ENCODE assay signal across 14 cellular contexts in genomic region chr6:118787746-118788419, GRCh38.
DNase-seq lines count a peak whose midpoint lies in the region; ATAC-seq and TF ChIP-seq lines count a peak whose summit lies in the region.
"Had no signal": no experiment of that assay in that cellular context is flagged by ENCODE, and none has a peak within 500 bp of the region (broad histone marks: within the 10 kb centered on the region; RNA-seq: fewer than 3 reads in every experiment).

No MANE protein-coding gene starts in this region.

- POLR2A ChIA-PET in T-cell (lab: Charles Lee): interaction anchor here in 1 of 2 donors (0.5 to 1.0 kb wide), 3 partner anchors 19 to 95 kb away, joined by 3 to 8 read pairs (median 4); no protein-coding TSS in a partner anchor

- peaks cover 0 to 6% (median 4%) of the 10 kb centered on the region in 3 donors for H3K9me3 Mint-ChIP-seq in T-cell
- H3K9me3 Mint-ChIP-seq in glutamatergic neuron (ENCODE audit: unreplicated experiment): peaks cover 8% of the 10 kb centered on the region
- H3K9me3 Mint-ChIP-seq in nephron progenitor cell: peaks cover 6% of the 10 kb centered on the region
- H3K9me3 Mint-ChIP-seq: nephron had no signal

- no peaks in the 10 kb centered on the region for H3K9me3 ChIP-seq in heart left ventricle
- H3K9me3 ChIP-seq in upper lobe of right lung: no peaks in the 10 kb centered on the region

- H3K36me3 ChIP-seq in heart left ventricle (no peaks in the 10 kb centered on the region), upper lobe of right lung (no peaks in the 10 kb centered on the region)

- TF ChIP-seq POLR2A in heart left ventricle (IDR thresholded peaks at IDR 0.05): no peak

- peaks cover 11% of the 10 kb centered on the region for H3K36me3 Mint-ChIP-seq in T-cell
- peaks cover 7% of the 10 kb centered on the region for H3K36me3 Mint-ChIP-seq in glutamatergic neuron (ENCODE audit: unreplicated experiment)
- no peaks in the 10 kb centered on the region for H3K36me3 Mint-ChIP-seq in nephron progenitor cell (ENCODE audit: low read depth)

- H3K27ac ChIP-seq in heart left ventricle (peak overlapping the region in 1 of 12 donors; percentile 32), upper lobe of right lung (no peak overlapping the region)
- H3K27ac ChIP-seq: C4-2B had no signal

- ATAC-seq in heart left ventricle (peak; percentile 47 to 83 (median 62)), Right ventricle myocardium inferior (no peak), T-cell (replicated peaks in 1 of 4) (peak; percentile 76 to 91 (median 86)), upper lobe of right lung (peak; percentile 81)

- no peaks in the 10 kb centered on the region for H3K27me3 ChIP-seq in heart left ventricle
- H3K27me3 ChIP-seq in upper lobe of right lung: no peaks in the 10 kb centered on the region

- WGBS in heart left ventricle, 4 donors: 44 to 62% (median 58%) methylated on average over 6 of the region's 6 CpGs

- H3K27ac Mint-ChIP-seq in T-cell: peak overlapping the region; percentile 83 to 91
- H3K27ac Mint-ChIP-seq in glutamatergic neuron (ENCODE audit: unreplicated experiment): no peak overlapping the region
- H3K27ac Mint-ChIP-seq in nephron progenitor cell: no peak overlapping the region
- H3K27ac Mint-ChIP-seq: dendritic cell treated with granulocyte-macrophage colony-stimulating factor and Interleukin-4, amounts not matched to agents 40 ng/mL and 50 ng/mL, for 4 days; nephron; stimulated activated naive CD8-positive, alpha-beta T cell treated with anti-CD3 and anti-CD28 coated beads, Interleukin-15, Interleukin-2, amounts not matched to agents 100 ng/mL and 50 ng/mL, for 24 hours had no signal

- CTCF ChIA-PET in T-cell (lab: Charles Lee): interaction anchor here (0.6 to 2.3 kb wide), 12 partner anchors 8 to 323 kb away, joined by 3 to 10 read pairs (median 4); no protein-coding TSS in a partner anchor

- DNase-seq in heart left ventricle (peak in 3 of 5 donors; percentile 22 to 27 (median 23)), Right ventricle myocardium inferior (ENCODE audit: missing footprints) (no peak), T-cell (peak in 5 of 34 experiments; percentile 10 to 20 (median 12)), glutamatergic neuron (no peak), upper lobe of right lung (no peak), NCI-H128 (lab: John Stamatoyannopoulos, UW; ENCODE audit: unreplicated experiment) (no peak), nephron progenitor cell (no peak)
- no peak for DNase-seq in stimulated activated CD4-positive, alpha-beta T cell treated with anti-CD3 and anti-CD28 coated beads, Interleukin-4, amount 100 ng/mL, for 24 hours
- DNase-seq: activated gamma-delta T cell treated with Interleukin-2 at 50 U/mL for 16 hours, NCI-H1105 had no signal

- H3K4me1 Mint-ChIP-seq in T-cell (peaks cover 21 to 32% (median 24%) of the 10 kb centered on the region in 3 donors), glutamatergic neuron (ENCODE audit: low read depth, unreplicated experiment) (peaks cover 38% of the 10 kb centered on the region), nephron progenitor cell (peaks cover 15% of the 10 kb centered on the region)

- H3K4me3 Mint-ChIP-seq in T-cell (no peak overlapping the region), glutamatergic neuron (ENCODE audit: unreplicated experiment) (peak overlapping the region; percentile 15), nephron progenitor cell (no peak overlapping the region)
- H3K4me3 Mint-ChIP-seq: dendritic cell treated with granulocyte-macrophage colony-stimulating factor and Interleukin-4, amounts not matched to agents 40 ng/mL and 50 ng/mL, for 4 days; nephron; stimulated activated naive CD8-positive, alpha-beta T cell treated with anti-CD3 and anti-CD28 coated beads, Interleukin-15, Interleukin-2, amounts not matched to agents 100 ng/mL and 50 ng/mL, for 24 hours had no signal

- TF ChIP-seq CTCF in heart left ventricle (IDR thresholded peaks at IDR 0.05): no peak
- no peak for TF ChIP-seq CTCF in glutamatergic neuron (IDR thresholded peaks at IDR 0.05; ENCODE audit: partially characterized antibody, unreplicated experiment)
- no peak for TF ChIP-seq CTCF in upper lobe of right lung (IDR thresholded peaks at IDR 0.05)
- TF ChIP-seq CTCF in nephron progenitor cell (IDR thresholded peaks at IDR 0.05): no peak

- intact Hi-C loops in heart left ventricle (cut with DNase I): loop anchor here in 1 of 10 donors (10.0 kb wide), 1 partner anchor 503 kb away; no protein-coding TSS in a partner anchor
- intact Hi-C loops in Right ventricle myocardium inferior (cut with DNase I): no loop called here
- intact Hi-C loops in upper lobe of right lung (cut with DNase I): no loop called here

- H3K27me3 Mint-ChIP-seq in T-cell: no peaks in the 10 kb centered on the region
- H3K27me3 Mint-ChIP-seq in glutamatergic neuron (ENCODE audit: unreplicated experiment): peaks cover 1% of the 10 kb centered on the region
- no peaks in the 10 kb centered on the region for H3K27me3 Mint-ChIP-seq in nephron progenitor cell (ENCODE audit: low read depth, poor library complexity)
- H3K27me3 Mint-ChIP-seq: dendritic cell treated with granulocyte-macrophage colony-stimulating factor and Interleukin-4, amounts not matched to agents 40 ng/mL and 50 ng/mL, for 4 days; stimulated activated naive CD8-positive, alpha-beta T cell treated with anti-CD3 and anti-CD28 coated beads, Interleukin-15, Interleukin-2, amounts not matched to agents 100 ng/mL and 50 ng/mL, for 24 hours had no signal

- H3K4me1 ChIP-seq in heart left ventricle (peaks cover 0 to 20% (median 8%) of the 10 kb centered on the region in 12 donors), upper lobe of right lung (peaks cover 10% of the 10 kb centered on the region)

- H3K4me3 ChIP-seq in heart left ventricle (no peak overlapping the region), upper lobe of right lung (no peak overlapping the region)

Comparison
In these comparisons a context has a peak if more than half of its experiments do, and no peak if none do; other contexts are left out.
1. DNase-seq: peak in heart left ventricle (3 of 5); none in Right ventricle myocardium inferior (single experiment), glutamatergic neuron (single experiment), upper lobe of right lung (single experiment), stimulated activated CD4-positive, alpha-beta T cell treated with anti-CD3 and anti-CD28 coated beads, Interleukin-4, amount 100 ng/mL, for 24 hours (single experiment), NCI-H128 (single experiment) and nephron progenitor cell (single experiment).
2. H3K27ac Mint-ChIP-seq: peak in T-cell (2 of 2); none in glutamatergic neuron (single experiment) and nephron progenitor cell (single experiment).